Comparison of ENCODE assay signal across 8 cellular contexts in genomic region chr1:55284856-55285255, GRCh38.
DNase-seq lines count a peak whose midpoint lies in the region; ATAC-seq, FAIRE-seq and TF ChIP-seq lines count a peak whose summit lies in the region.

No MANE protein-coding gene starts in this region.

- no peaks in the 10 kb centered on the region for H3K36me3 ChIP-seq in parathyroid adenoma (ENCODE audit: control insufficient read depth, insufficient read depth, low read length)

- no peaks in the 10 kb centered on the region for H3K9me3 Mint-ChIP-seq in effector memory CD8-positive, alpha-beta T cell

- H3K27me3 Mint-ChIP-seq in effector memory CD8-positive, alpha-beta T cell, result peaks cover 0 to 27% of the 10 kb centered on the region in 2 donors

- no peak for DNase-seq in D721Med (ENCODE audit: insufficient read length, low spot score)
- DNase-seq in HFF-Myc (ENCODE audit: extremely low read depth, low read depth), result peak; percentile 29
- DNase-seq in RPMI7951 (ENCODE audit: low read depth), result peak; percentile 58
- DNase-seq in fibroblast of pulmonary artery (ENCODE audit: low read depth), result peak; percentile 67
- DNase-seq in effector memory CD8-positive, alpha-beta T cell, result no peak

- no peak overlapping the region for H3K27ac Mint-ChIP-seq in effector memory CD8-positive, alpha-beta T cell

- ATAC-seq in GM21619 (IDR thresholded peaks at IDR 0.05; ENCODE audit: unreplicated experiment), result no peak
- ATAC-seq in effector memory CD8-positive, alpha-beta T cell (replicated peaks), result no peak
- ATAC-seq in GM21381 (IDR thresholded peaks at IDR 0.05; ENCODE audit: unreplicated experiment), result no peak

- TF ChIP-seq CTCF in D721Med (IDR thresholded peaks at IDR 0.05; ENCODE audit: insufficient read depth, missing control alignments) (peak; percentile 65), HFF-Myc (IDR thresholded peaks at IDR 0.05; ENCODE audit: low read depth, low read length, missing control alignments) (peak; percentile 69), fibroblast of pulmonary artery (IDR thresholded peaks at IDR 0.05; ENCODE audit: low read length, missing control alignments) (peak; percentile 71), parathyroid adenoma (IDR thresholded peaks at IDR 0.05) (peak; percentile 22)

- no peaks in the 10 kb centered on the region for H3K27me3 ChIP-seq in parathyroid adenoma (ENCODE audit: control insufficient read depth, insufficient read depth, low read length)

- no peak overlapping the region for H3K27ac ChIP-seq in parathyroid adenoma

- no peak overlapping the region for H3K4me2 ChIP-seq in parathyroid adenoma (ENCODE audit: low read length)

- no peaks in the 10 kb centered on the region for H3K79me2 ChIP-seq in parathyroid adenoma

- H2AFZ ChIP-seq in parathyroid adenoma, result no peak overlapping the region

- H3K4me3 ChIP-seq in HFF-Myc (replicated peaks; ENCODE audit: low read depth, low read length) (no peak overlapping the region), fibroblast of pulmonary artery (replicated peaks; ENCODE audit: low read depth, low read length) (no peak overlapping the region), parathyroid adenoma (ENCODE audit: low read depth, low read length) (no peak overlapping the region)

- FAIRE-seq in D721Med (lab: Jason Lieb, UNC), result no peak

- no peak overlapping the region for H3K9ac ChIP-seq in parathyroid adenoma

- H3K4me1 Mint-ChIP-seq in effector memory CD8-positive, alpha-beta T cell (ENCODE audit: low read depth in 2 of 2), result peaks cover 0 to 8% of the 10 kb centered on the region in 2 donors

- H3K4me3 Mint-ChIP-seq in effector memory CD8-positive, alpha-beta T cell, result no peak overlapping the region

- H3K9me3 ChIP-seq in parathyroid adenoma (ENCODE audit: control insufficient read depth, low read length), result no peaks in the 10 kb centered on the region

- no peaks in the 10 kb centered on the region for H3K36me3 Mint-ChIP-seq in effector memory CD8-positive, alpha-beta T cell (ENCODE audit: insufficient read depth)

- H3K4me1 ChIP-seq in parathyroid adenoma, result no peaks in the 10 kb centered on the region

Comparison
In these comparisons a context has a peak if more than half of its experiments do, and no peak if none do; other contexts are left out.
1. DNase-seq: peak in HFF-Myc (single experiment), RPMI7951 (single experiment) and fibroblast of pulmonary artery (single experiment); none in D721Med (single experiment) and effector memory CD8-positive, alpha-beta T cell (0 of 3).
2. Peak in every context shown above with its lines, with median percentiles within 50 percentile points of each other: CTCF ChIP-seq.